In the genomic region with DNA sequence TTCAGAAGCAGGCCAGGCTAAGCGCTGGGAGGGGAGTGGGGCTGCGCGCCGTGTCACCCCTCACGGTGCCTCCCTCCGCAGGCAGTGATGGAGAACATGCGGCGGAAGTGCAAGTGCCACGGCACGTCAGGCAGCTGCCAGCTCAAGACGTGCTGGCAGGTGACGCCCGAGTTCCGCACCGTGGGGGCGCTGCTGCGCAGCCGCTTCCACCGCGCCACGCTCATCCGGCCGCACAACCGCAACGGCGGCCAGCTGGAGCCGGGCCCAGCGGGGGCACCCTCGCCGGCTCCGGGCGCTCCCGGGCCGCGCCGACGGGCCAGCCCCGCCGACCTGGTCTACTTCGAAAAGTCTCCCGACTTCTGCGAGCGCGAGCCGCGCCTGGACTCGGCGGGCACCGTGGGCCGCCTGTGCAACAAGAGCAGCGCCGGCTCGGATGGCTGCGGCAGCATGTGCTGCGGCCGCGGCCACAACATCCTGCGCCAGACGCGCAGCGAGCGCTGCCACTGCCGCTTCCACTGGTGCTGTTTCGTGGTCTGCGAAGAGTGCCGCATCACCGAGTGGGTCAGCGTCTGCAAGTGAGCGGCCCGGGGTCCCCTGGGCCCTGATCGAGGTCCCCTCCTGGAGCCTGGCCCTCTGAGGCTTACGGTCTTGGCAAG, we compare ENCODE assay signal across 8 cellular contexts. TPM values are rescaled to one million over a fixed set of nuclear protein-coding genes. Genes with fewer than 3 reads are reported as not detected.
DNase-seq lines count a peak whose midpoint lies in the region; ATAC-seq lines count a peak whose summit lies in the region.

No MANE protein-coding gene starts in this region.

- no peaks in the 10 kb centered on the region for H3K27me3 Mint-ChIP-seq in activated naive CD4-positive, alpha-beta T cell treated with anti-CD3 and anti-CD28 coated beads for 36 hours (ENCODE audit: low read depth)

- H3K4me3 ChIP-seq in Karpas-422 (ENCODE audit: low read length) = peak overlapping the region; percentile 70
- peak overlapping the region; percentile 31 for H3K4me3 ChIP-seq in SJSA1
- no peak overlapping the region for H3K4me3 ChIP-seq in aorta (ENCODE audit: low read length in 2 of 2)

- H3K36me3 ChIP-seq in Karpas-422 (ENCODE audit: insufficient read depth, low read length) = no peaks in the 10 kb centered on the region
- no peaks in the 10 kb centered on the region for H3K36me3 ChIP-seq in SJSA1
- H3K36me3 ChIP-seq in aorta (ENCODE audit: control insufficient read depth in 1 of 2, insufficient read depth in 2 of 2, low read length in 1 of 2) = no peaks in the 10 kb centered on the region

- H3K9me3 Mint-ChIP-seq in activated naive CD4-positive, alpha-beta T cell treated with anti-CD3 and anti-CD28 coated beads for 36 hours = no peaks in the 10 kb centered on the region

- H3K4me1 ChIP-seq in Karpas-422 (ENCODE audit: low read length) (peaks cover 36% of the 10 kb centered on the region), SJSA1 (replicated peaks) (peaks cover 19% of the 10 kb centered on the region), aorta (ENCODE audit: control insufficient read depth in 1 of 2, insufficient read depth in 2 of 2, low read length in 2 of 2) (no peaks in the 10 kb centered on the region)

- peak overlapping the region; percentile 82 for H3K4me2 ChIP-seq in Karpas-422 (ENCODE audit: low read depth, low read length, poor library complexity, severe bottlenecking)

- peak overlapping the region; percentile 76 for H3K9ac ChIP-seq in Karpas-422 (ENCODE audit: low read length)

- no peaks in the 10 kb centered on the region for H3K79me2 ChIP-seq in Karpas-422 (ENCODE audit: low read length)

- peaks cover 2% of the 10 kb centered on the region for H3K36me3 Mint-ChIP-seq in activated naive CD4-positive, alpha-beta T cell treated with anti-CD3 and anti-CD28 coated beads for 36 hours (ENCODE audit: low read depth)

- peak overlapping the region; percentile 81 for H2AFZ ChIP-seq in Karpas-422 (ENCODE audit: low read length)

- H3K27me3 ChIP-seq in Karpas-422 (ENCODE audit: low read length) = no peaks in the 10 kb centered on the region
- H3K27me3 ChIP-seq in SJSA1 (replicated peaks) = peaks cover 72% of the 10 kb centered on the region
- H3K27me3 ChIP-seq in aorta (ENCODE audit: control insufficient read depth in 1 of 2, insufficient read depth in 2 of 2, low read length in 1 of 2) = no peaks in the 10 kb centered on the region

- peak; percentile 41 for ATAC-seq in GM21737 (IDR thresholded peaks at IDR 0.05; ENCODE audit: unreplicated experiment)
- ATAC-seq in aorta (ENCODE audit: low FRiP score) = peak; percentile 55

- peak overlapping the region; percentile 75 for H3K4me3 Mint-ChIP-seq in activated naive CD4-positive, alpha-beta T cell treated with anti-CD3 and anti-CD28 coated beads for 36 hours

- DNase-seq in ELF-1 (ENCODE audit: low read depth, low spot score) (peak; percentile 74), Karpas-422 (peak; percentile 94), SJSA1 (ENCODE audit: low read depth in 1 of 2, low spot score in 2 of 2) (peak in 1 of 2 experiments; percentile 40), cardiac septum (ENCODE audit: low spot score) (peak; percentile 86), putamen (ENCODE audit: low spot score) (peak; percentile 67), aorta (peak; percentile 75 to 91)
- DNase-seq in activated naive CD4-positive, alpha-beta T cell treated with anti-CD3 and anti-CD28 coated beads for 36 hours = peak; percentile 90

- H4K20me1 ChIP-seq in Karpas-422 (ENCODE audit: insufficient read depth, low read depth, low read length) = 0 out of 2 replicates have a peak, but pooled peaks cover 4% of the 10 kb centered on the region

- intact Hi-C loops in activated naive CD4-positive, alpha-beta T cell treated with anti-CD3 and anti-CD28 coated beads for 36 hours (cut with micrococcal nuclease) = loop anchor here (1.0 to 5.0 kb wide), 5 partner anchors 13 to 676 kb away; a partner anchor contains a TSS
- intact Hi-C loops in cardiac septum (cut with DNase I) (no loop called here), aorta (cut with DNase I) (no loop called here)

- peak overlapping the region; percentile 76 for H3K27ac Mint-ChIP-seq in activated naive CD4-positive, alpha-beta T cell treated with anti-CD3 and anti-CD28 coated beads for 36 hours

- H3K9me2 ChIP-seq in Karpas-422 (replicated peaks; ENCODE audit: insufficient read depth, low read length) = no peaks in the 10 kb centered on the region

- H3K4me1 Mint-ChIP-seq in activated naive CD4-positive, alpha-beta T cell treated with anti-CD3 and anti-CD28 coated beads for 36 hours (ENCODE audit: low read depth) = peaks cover 45% of the 10 kb centered on the region

- H3K27ac ChIP-seq in Karpas-422 (ENCODE audit: low read length) (no peak overlapping the region), SJSA1 (no peak overlapping the region), aorta (ENCODE audit: low read depth in 1 of 2, low read length in 2 of 2) (no peak overlapping the region)

- 1% methylated on average over 58 to 72 of the region's 72 CpGs for WGBS in aorta, 2 donors

- CTCF ChIA-PET in activated naive CD4-positive, alpha-beta T cell treated with anti-CD3 and anti-CD28 coated beads for 36 hours (lab: Charles Lee) = interaction anchor here (0.6 to 19.6 kb wide), 6 partner anchors 9 to 266 kb away, joined by 3 to 947 read pairs (median 3); a partner anchor contains a TSS

- no peaks in the 10 kb centered on the region for H3K9me3 ChIP-seq in Karpas-422 (ENCODE audit: low read length)
- H3K9me3 ChIP-seq in SJSA1 (replicated peaks) = 0 out of 2 replicates have a peak, but pooled peaks cover 6% of the 10 kb centered on the region
- H3K9me3 ChIP-seq in aorta (ENCODE audit: control insufficient read depth, low read length) = no peaks in the 10 kb centered on the region

RNA-seq across cellular contexts. Expression of a gene that starts 12.2 kb away (rescaled TPM):
- 2.9 and 3.8 TPM in 2 replicates for total RNA-seq in Karpas-422 (2014; rRNA removed; shearing (Covaris generic); ENCODE audit: low replicate concordance)
- not detected in 2 replicates for total RNA-seq in SJSA1 (2014; rRNA removed; shearing (Covaris generic))
- 1 to 10 TPM; 1.1 to 1.3 TPM for total RNA-seq in activated naive CD4-positive, alpha-beta T cell treated with anti-CD3 and anti-CD28 coated beads for 36 hours
- not detected for total RNA-seq in cardiac septum
- not detected for total RNA-seq in aorta
- not detected for polyA plus RNA-seq in aorta

RNA-seq across cellular contexts. Expression of a gene that starts 33.2 kb away (rescaled TPM):
- 7.8 and 7.9 TPM in 2 replicates for total RNA-seq in Karpas-422 (2014; rRNA removed; shearing (Covaris generic); ENCODE audit: low replicate concordance)
- not detected in 2 replicates for total RNA-seq in SJSA1 (2014; rRNA removed; shearing (Covaris generic))
- total RNA-seq in activated naive CD4-positive, alpha-beta T cell treated with anti-CD3 and anti-CD28 coated beads for 36 hours = not detected
- total RNA-seq in cardiac septum (0.46 TPM), aorta (1 to 10 TPM in 1 of 2 donors, under 1 TPM in 1; 0.88 to 2.1 TPM)
- not detected for polyA plus RNA-seq in aorta

Comparison
In these comparisons a context has a peak if more than half of its experiments do, and no peak if none do; other contexts are left out.
1. H3K4me3 ChIP-seq: peak in Karpas-422 (single experiment) and SJSA1 (single experiment); none in aorta (0 of 2).